In genomic region chr10:4141471-4141870, GRCh38 we compare ENCODE assay signal across 16 cellular contexts.
DNase-seq lines count a peak whose midpoint lies in the region; ATAC-seq, FAIRE-seq and TF ChIP-seq lines count a peak whose summit lies in the region.
"Had no signal": no experiment of that assay in that cellular context is flagged by ENCODE, and none has a peak within 500 bp of the region (broad histone marks: within the 10 kb centered on the region; RNA-seq: fewer than 3 reads in every experiment).

No MANE protein-coding gene starts in this region.

- no peak overlapping the region for H3K4me2 ChIP-seq in GM12878 (ENCODE audit: control insufficient read depth, insufficient read depth)
- H3K4me2 ChIP-seq in neuronal stem cell (ENCODE audit: insufficient read depth, low read length, poor library complexity, severe bottlenecking): no peak overlapping the region
- H3K4me2 ChIP-seq: KMS-11 had no signal

- H4K91ac ChIP-seq in neuronal stem cell (ENCODE audit: low read depth, low read length, poor library complexity): no peak overlapping the region

- H3K4me1 ChIP-seq in GM12878 (ENCODE audit: control insufficient read depth, insufficient read depth, low read length) (peaks cover 3% of the 10 kb centered on the region; the same call in 1 of the 2 replicates), neuronal stem cell (ENCODE audit: control insufficient read depth in 2 of 2, insufficient read depth in 1 of 2, low read depth in 1 of 2, low read length in 2 of 2) (peaks cover 0 to 2% of the 10 kb centered on the region in 2 donors)

- H2BK120ac ChIP-seq in neuronal stem cell (ENCODE audit: low read depth, low read length): no peak overlapping the region

- no peak overlapping the region for H3K18ac ChIP-seq in neuronal stem cell (ENCODE audit: low read length)

- no peak for TF ChIP-seq CTCF in GM12878 (IDR thresholded peaks at IDR 0.05 in 2 of 3, conservative IDR thresholded peaks at IDR 0.05 in 1 of 3; ENCODE audit: control insufficient read depth in 2 of 3, extremely low read depth in 1 of 3, insufficient read depth in 1 of 3, low read depth in 3 of 3, low read length in 3 of 3)

- H3K36me3 ChIP-seq in GM12878 (ENCODE audit: control insufficient read depth in 2 of 2, insufficient read depth in 2 of 2, low read length in 1 of 2) (no peaks in the 10 kb centered on the region), neuronal stem cell (replicated peaks in 1 of 2; ENCODE audit: control insufficient read depth in 2 of 2, insufficient read depth in 2 of 2, low read length in 2 of 2) (no peaks in the 10 kb centered on the region)

- no peak for TF ChIP-seq POLR2A in GM12878 (IDR thresholded peaks at IDR 0.05; ENCODE audit: low read depth, low read length)

- H3K9me3 ChIP-seq in GM12878 (replicated peaks; ENCODE audit: control insufficient read depth, insufficient read depth, low read length): peaks cover 2% of the 10 kb centered on the region; the same call in 1 of the 3 replicates
- peaks cover 4 to 12% of the 10 kb centered on the region in 2 donors for H3K9me3 ChIP-seq in neuronal stem cell (replicated peaks in 1 of 2; ENCODE audit: control insufficient read depth in 2 of 2, insufficient read depth in 1 of 2, low read depth in 1 of 2, low read length in 2 of 2)
- peaks cover 9% of the 10 kb centered on the region for H3K9me3 ChIP-seq in T-helper 17 cell (ENCODE audit: control insufficient read depth, low read length, poor library complexity, severe bottlenecking)

- H3K14ac ChIP-seq in neuronal stem cell (ENCODE audit: low read length): no peak overlapping the region

- no peaks in the 10 kb centered on the region for H3K4me1 Mint-ChIP-seq in T-helper 17 cell

- CTCF ChIA-PET in GM12878 (lab: Yijun Ruan, JAX): no interaction called here

- intact Hi-C loops in GM12878 (cut with micrococcal nuclease; ENCODE audit: unreplicated experiment): no loop called here

- H4K8ac ChIP-seq in neuronal stem cell (ENCODE audit: low read depth, low read length): no peak overlapping the region

- no peaks in the 10 kb centered on the region for H3K79me2 ChIP-seq in GM12878 (ENCODE audit: control insufficient read depth, insufficient read depth, low read length)

- no peaks in the 10 kb centered on the region for H3K79me1 ChIP-seq in neuronal stem cell (ENCODE audit: low read depth, low read length)

- WGBS in GM12878 (ENCODE audit: insufficient coverage, insufficient replicate concordance, low lambda C conversion rate, missing lambda C conversion rate): 50% methylated on average over 4 of the region's 4 CpGs
- no CpG with 5 or more reads among the region's 4 CpGs for WGBS in neuronal stem cell (ENCODE audit: extremely low coverage in 2 of 2, insufficient read length in 2 of 2, insufficient replicate concordance in 1 of 2), 2 donors

- H3K4ac ChIP-seq in neuronal stem cell (ENCODE audit: low read length): no peak overlapping the region

- RAD21 ChIA-PET in GM12878 (lab: Charles Lee; ENCODE audit: unreplicated experiment): no interaction called here

- no peak overlapping the region for H3K4me3 ChIP-seq in GM12878
- no peak overlapping the region for H3K4me3 ChIP-seq in neuronal stem cell (ENCODE audit: low read length in 2 of 2)
- H3K4me3 ChIP-seq: skin epidermis had no signal

- no peak overlapping the region for H2BK12ac ChIP-seq in neuronal stem cell (ENCODE audit: low read length)

- H3K36me3 Mint-ChIP-seq in T-helper 17 cell (ENCODE audit: low read depth): no peaks in the 10 kb centered on the region

- no peaks in the 10 kb centered on the region for H4K20me1 ChIP-seq in GM12878 (ENCODE audit: control insufficient read depth, insufficient read depth)

- POLR2A ChIA-PET in GM12878 (lab: Charles Lee): no interaction called here

- no peak overlapping the region for H2AK5ac ChIP-seq in neuronal stem cell (ENCODE audit: low read depth, low read length)

- H3K9ac ChIP-seq in GM12878 (ENCODE audit: control insufficient read depth, insufficient read depth, low read length): no peak overlapping the region
- H3K9ac ChIP-seq in neuronal stem cell (ENCODE audit: low read depth, low read length, poor library complexity): no peak overlapping the region
- H3K9ac ChIP-seq: KMS-11 had no signal

- TF ChIP-seq EP300 in GM12878 (IDR thresholded peaks at IDR 0.05; ENCODE audit: borderline replicate concordance in 1 of 2, control insufficient read depth in 1 of 2, low read depth in 2 of 2, low read length in 2 of 2): no peak

- no peak overlapping the region for H3K23ac ChIP-seq in neuronal stem cell (ENCODE audit: low read depth, low read length, poor library complexity)

- no peak overlapping the region for H3K27ac Mint-ChIP-seq in T-helper 17 cell
- H3K27ac Mint-ChIP-seq: activated CD4-positive, alpha-beta memory T cell treated with anti-CD3 and anti-CD28 coated beads for 36 hours; CD4-positive, CD25-positive, alpha-beta regulatory T cell; natural killer cell had no signal

- 0 out of 3 replicates have a peak, but pooled peaks have one; percentile 18 for ATAC-seq in GM12878
- no peak for ATAC-seq in HG02759 (IDR thresholded peaks at IDR 0.05; ENCODE audit: unreplicated experiment)
- ATAC-seq in T-helper 17 cell: no peak

- DNase-seq in Caki2 (ENCODE audit: low read depth): peak; percentile 16
- peak; percentile 5 to 17 for DNase-seq in Kasumi-1 (lab: John Stamatoyannopoulos, UW)
- DNase-seq in GM12878 (ENCODE audit: low read depth, low spot score): no peak
- peak; percentile 39 for DNase-seq in iris pigment epithelial cell (ENCODE audit: low read depth)
- no peak for DNase-seq in NCI-H526 treated with DMSO at 0.1 percent for 48 hours (lab: John Stamatoyannopoulos, UW)
- DNase-seq in neuronal stem cell (ENCODE audit: low spot score): no peak
- no peak for DNase-seq in T-helper 17 cell
- DNase-seq: activated CD4-positive, alpha-beta memory T cell treated with anti-CD3 and anti-CD28 coated beads for 36 hours; CD4-positive, CD25-positive, alpha-beta regulatory T cell; kidney; natural killer cell; substantia nigra; T-helper 1 cell had no signal

- H3K27me3 Mint-ChIP-seq in T-helper 17 cell: no peaks in the 10 kb centered on the region
- H3K27me3 Mint-ChIP-seq: activated CD4-positive, alpha-beta memory T cell treated with anti-CD3 and anti-CD28 coated beads for 36 hours had no signal

- H2BK5ac ChIP-seq in neuronal stem cell (ENCODE audit: low read length): no peak overlapping the region

- SMC1A ChIA-PET in GM12878 (lab: Charles Lee; ENCODE audit: uncharacterized antibody, unreplicated experiment): no interaction called here

- no peak for FAIRE-seq in GM12878 (lab: Jason Lieb, UNC)
- FAIRE-seq: kidney had no signal

- no peak overlapping the region for H3K27ac ChIP-seq in GM12878 (ENCODE audit: control insufficient read depth, insufficient read depth)
- no peak overlapping the region for H3K27ac ChIP-seq in neuronal stem cell (replicated peaks; ENCODE audit: low read length)
- H3K27ac ChIP-seq: KMS-11, skin epidermis had no signal

- H3K4me3 Mint-ChIP-seq in T-helper 17 cell: no peak overlapping the region
- H3K4me3 Mint-ChIP-seq: activated CD4-positive, alpha-beta memory T cell treated with anti-CD3 and anti-CD28 coated beads for 36 hours; CD4-positive, CD25-positive, alpha-beta regulatory T cell; natural killer cell had no signal

- BruUV-seq in GM12878 (replicated peaks; lab: Mats Ljungman, UMichigan): no TSS peak

- H3K27me3 ChIP-seq in GM12878 (replicated peaks in 1 of 2; ENCODE audit: control insufficient read depth in 2 of 2, insufficient read depth in 2 of 2, low read length in 1 of 2) (no peaks in the 10 kb centered on the region; a peak in 1 of 4 replicates), neuronal stem cell (ENCODE audit: control insufficient read depth in 3 of 3, insufficient read depth in 3 of 3, low read depth in 1 of 3, low read length in 3 of 3) (no peaks in the 10 kb centered on the region)

- no peak for TF ChIP-seq RAD21 in GM12878 (IDR thresholded peaks at IDR 0.05; ENCODE audit: insufficient read depth, low read depth, low read length)

- no peak overlapping the region for H2AFZ ChIP-seq in GM12878 (ENCODE audit: control insufficient read depth, low read depth, low read length)
- no peak overlapping the region for H2AFZ ChIP-seq in neuronal stem cell (ENCODE audit: low read length)

- H2BK15ac ChIP-seq in neuronal stem cell (ENCODE audit: low read length): no peak overlapping the region

- in situ Hi-C loops in Caki2 (cut with HindIII; ENCODE audit: low pct_unique_long_range_greater_than_20kb, low sequenced_read_pairs): no loop called here
- in situ Hi-C loops in GM12878 (cut with MboI): no loop called here

TF ChIP-seq in GM12878, 131 proteins besides CTCF, POLR2A, EP300 and RAD21 (continues in another document):
- peak; percentile 85 for TF ChIP-seq REST (IDR thresholded peaks at IDR 0.05; ENCODE audit: low read depth, low read length)

Comparison
In these comparisons a context has a peak if more than half of its experiments do, and no peak if none do; other contexts are left out.
1. DNase-seq: peak in Caki2 (single experiment), Kasumi-1 (2 of 2) and iris pigment epithelial cell (single experiment); none in GM12878 (single experiment), NCI-H526 treated with DMSO at 0.1 percent for 48 hours (single experiment), neuronal stem cell (single experiment) and T-helper 17 cell (0 of 3).